8 cellular contexts compared by ENCODE assay signal in the genomic region with DNA sequence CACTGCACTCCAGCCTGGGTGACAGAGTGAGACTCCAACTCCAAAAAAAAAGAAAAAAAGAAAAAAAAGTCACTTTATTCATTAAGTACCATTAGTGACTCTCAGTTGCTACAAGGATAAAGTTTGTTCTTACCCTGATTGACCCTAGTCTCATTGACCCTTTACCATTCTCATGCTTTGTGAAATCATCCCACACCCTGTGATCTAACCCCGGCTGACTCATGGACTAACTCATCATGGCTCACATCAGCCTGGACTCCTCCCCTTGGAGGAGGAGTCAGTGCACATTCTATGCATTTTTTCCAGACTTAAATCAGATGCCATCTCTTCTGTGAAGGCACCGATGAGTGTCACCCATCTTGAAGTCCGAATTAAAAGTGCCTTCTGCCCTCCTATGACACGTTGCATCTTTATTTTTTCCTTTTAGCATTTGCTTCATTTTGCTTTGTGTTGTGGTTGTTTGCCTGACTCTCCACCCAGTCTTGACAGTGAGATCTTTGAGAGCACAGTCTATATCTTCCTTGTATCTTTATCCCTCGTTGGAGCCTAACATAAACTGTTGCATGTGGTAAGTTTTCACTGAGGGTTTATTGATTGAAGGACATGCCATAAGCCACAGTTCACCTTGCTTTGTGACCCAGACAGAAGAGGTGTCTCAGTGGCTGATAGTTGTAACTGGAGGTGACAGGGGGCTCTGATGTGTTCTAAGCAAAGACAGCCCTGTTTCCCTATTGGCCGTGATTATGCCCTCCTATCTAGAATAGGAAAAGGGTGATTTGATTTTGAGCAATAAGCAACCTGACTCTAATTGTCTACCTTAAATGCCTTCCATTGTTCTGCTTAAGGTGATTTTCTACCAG.
DNase-seq lines count a peak whose midpoint lies in the region; ATAC-seq and TF ChIP-seq lines count a peak whose summit lies in the region.

No MANE protein-coding gene starts in this region.

- H3K4me3 Mint-ChIP-seq in T-helper 17 cell = peak overlapping the region; percentile 52

- no peaks in the 10 kb centered on the region for H3K27me3 Mint-ChIP-seq in T-helper 17 cell

- no peak overlapping the region for H3K4me3 ChIP-seq in neutrophil (ENCODE audit: low read depth in 1 of 2, low read length in 1 of 2)

- H3K36me3 Mint-ChIP-seq in T-helper 17 cell (ENCODE audit: low read depth) = peaks cover 5% of the 10 kb centered on the region

- no peaks in the 10 kb centered on the region for H3K36me3 ChIP-seq in neutrophil

- peaks cover 25% of the 10 kb centered on the region for H3K4me1 Mint-ChIP-seq in T-helper 17 cell

- H3K27me3 ChIP-seq in neutrophil = no peaks in the 10 kb centered on the region

- H3K27ac ChIP-seq in neutrophil (peak overlapping the region; percentile 64), substantia nigra (ENCODE audit: low read depth, low read length, poor library complexity, severe bottlenecking) (no peak overlapping the region)

- DNase-seq in ELF-1 (ENCODE audit: low read depth, low spot score) (peak; percentile 75), T-helper 17 cell (no peak), dermis blood vessel endothelial cell (peak; percentile 75), NCI-H524 (lab: John Stamatoyannopoulos, UW) (no peak), substantia nigra (lab: John Stamatoyannopoulos, UW) (no peak), NCI-H82 (lab: John Stamatoyannopoulos, UW) (no peak)

- TF ChIP-seq CTCF in neutrophil (IDR thresholded peaks at IDR 0.05) = no peak

- H3K4me1 ChIP-seq in neutrophil (ENCODE audit: control insufficient read depth in 1 of 2, insufficient read depth in 1 of 2, low read depth in 1 of 2, low read length in 1 of 2) = peaks cover 35 to 37% of the 10 kb centered on the region in 2 experiments

- H3K9me3 ChIP-seq in T-helper 17 cell (ENCODE audit: control insufficient read depth, low read length, poor library complexity, severe bottlenecking) (no peaks in the 10 kb centered on the region), neutrophil (no peaks in the 10 kb centered on the region)

- peak overlapping the region; percentile 62 for H3K27ac Mint-ChIP-seq in T-helper 17 cell

- ATAC-seq in HG03175 (IDR thresholded peaks at IDR 0.05; ENCODE audit: unreplicated experiment) = peak; percentile 12
- ATAC-seq in T-helper 17 cell = peak; percentile 67

Comparison
In these comparisons a context has a peak if more than half of its experiments do, and no peak if none do; other contexts are left out.
1. DNase-seq: peak in ELF-1 (single experiment) and dermis blood vessel endothelial cell (single experiment); none in T-helper 17 cell (0 of 3), NCI-H524 (0 of 2), substantia nigra (0 of 49) and NCI-H82 (single experiment).